In genomic region chr1:152622803-152623202, GRCh38 we compare ENCODE assay signal across 18 cellular contexts. TPM values are rescaled to one million over a fixed set of nuclear protein-coding genes. Genes with fewer than 3 reads are reported as not detected.
DNase-seq lines count a peak whose midpoint lies in the region; ATAC-seq and TF ChIP-seq lines count a peak whose summit lies in the region.
"Had no signal": no experiment of that assay in that cellular context is flagged by ENCODE, and none has a peak within 500 bp of the region (broad histone marks: within the 10 kb centered on the region; RNA-seq: fewer than 3 reads in every experiment).

TSS of gene LCE3A (minus strand) at chr1:152623103. CDS start at chr1:152623103, 0 bp downstream.

- H3K9ac ChIP-seq in MM.1S (ENCODE audit: low read length), result no peak within 1 kb of the TSS
- no peak within 1 kb of the TSS for H3K9ac ChIP-seq in skeletal muscle satellite cell (ENCODE audit: low read depth, low read length)

- H3F3A ChIP-seq in MM.1S (ENCODE audit: insufficient read depth, low read length), result no peaks in the 10 kb centered on the region

- intact Hi-C loops in activated CD4-positive, alpha-beta memory T cell treated with anti-CD3 and anti-CD28 coated beads for 36 hours (cut with micrococcal nuclease), result loop anchor here (2.0 kb wide), 1 partner anchor 46 kb away; no protein-coding TSS in a partner anchor
- intact Hi-C loops in testis (cut with DNase I; ENCODE audit: low total_unique reads) (no loop called here), OCI-LY7 (cut with micrococcal nuclease; ENCODE audit: unreplicated experiment) (no loop called here)

- H3K4me3 Mint-ChIP-seq in activated CD4-positive, alpha-beta memory T cell treated with anti-CD3 and anti-CD28 coated beads, Interleukin-2, amount 10 ng/mL, durations not matched to agents 7 days and 5 days, result no peak within 1 kb of the TSS
- H3K4me3 Mint-ChIP-seq in activated CD4-positive, alpha-beta memory T cell treated with anti-CD3 and anti-CD28 coated beads for 36 hours, result no peak within 1 kb of the TSS

- H3K4me1 ChIP-seq in MM.1S (ENCODE audit: low read length) (no peaks in the 10 kb centered on the region), skeletal muscle satellite cell (ENCODE audit: control insufficient read depth, insufficient read depth, low read length) (peaks cover 10% of the 10 kb centered on the region), testis (no peaks in the 10 kb centered on the region), OCI-LY7 (ENCODE audit: insufficient read depth, low read length, poor library complexity, severe bottlenecking) (no peaks in the 10 kb centered on the region)
- H3K4me1 ChIP-seq: transverse colon had no signal

- peaks cover 8% of the 10 kb centered on the region for H3K9me3 Mint-ChIP-seq in activated CD4-positive, alpha-beta memory T cell treated with anti-CD3 and anti-CD28 coated beads, Interleukin-2, amount 10 ng/mL, durations not matched to agents 7 days and 5 days
- peaks cover 12% of the 10 kb centered on the region for H3K9me3 Mint-ChIP-seq in activated CD4-positive, alpha-beta memory T cell treated with anti-CD3 and anti-CD28 coated beads for 36 hours

- H3K4me2 ChIP-seq in MM.1S (ENCODE audit: low read depth, low read length), result peak within 1 kb of the TSS; percentile 54
- peak within 1 kb of the TSS; percentile 44 for H3K4me2 ChIP-seq in skeletal muscle satellite cell (ENCODE audit: low read length)
- no peak within 1 kb of the TSS for H3K4me2 ChIP-seq in OCI-LY7 (ENCODE audit: low read length)

- TF ChIP-seq CTCF in MM.1S (IDR thresholded peaks at IDR 0.05; ENCODE audit: low read length) (no peak), testis (IDR thresholded peaks at IDR 0.05) (no peak), OCI-LY7 (conservative IDR thresholded peaks at IDR 0.05; ENCODE audit: low read length) (no peak)

- POLR2A ChIA-PET in activated CD4-positive, alpha-beta memory T cell treated with anti-CD3 and anti-CD28 coated beads, Interleukin-2, amount 10 ng/mL, durations not matched to agents 7 days and 5 days (lab: Charles Lee), result no interaction called here
- POLR2A ChIA-PET in activated CD4-positive, alpha-beta memory T cell treated with anti-CD3 and anti-CD28 coated beads for 36 hours (lab: Charles Lee), result no interaction called here
- POLR2A ChIA-PET in OCI-LY7 (lab: Charles Lee), result no interaction called here

- H3K27me3 ChIP-seq in MM.1S (replicated peaks; ENCODE audit: insufficient read depth, low read length) (no peaks in the 10 kb centered on the region), skeletal muscle satellite cell (ENCODE audit: control insufficient read depth, insufficient read depth, low read length) (no peaks in the 10 kb centered on the region), testis (no peaks in the 10 kb centered on the region)
- H3K27me3 ChIP-seq: transverse colon had no signal

- no peaks in the 10 kb centered on the region for H3K36me3 Mint-ChIP-seq in activated CD4-positive, alpha-beta memory T cell treated with anti-CD3 and anti-CD28 coated beads, Interleukin-2, amount 10 ng/mL, durations not matched to agents 7 days and 5 days (ENCODE audit: low read depth)
- no peaks in the 10 kb centered on the region for H3K36me3 Mint-ChIP-seq in activated CD4-positive, alpha-beta memory T cell treated with anti-CD3 and anti-CD28 coated beads for 36 hours

- no peaks in the 10 kb centered on the region for H4K20me1 ChIP-seq in MM.1S (ENCODE audit: insufficient read depth, low read length)
- no peaks in the 10 kb centered on the region for H4K20me1 ChIP-seq in OCI-LY7 (ENCODE audit: insufficient read depth, low read length)

- peak; percentile 20 for DNase-seq in activated CD4-positive, alpha-beta memory T cell treated with anti-CD3 and anti-CD28 coated beads, Interleukin-2, amount 10 ng/mL, durations not matched to agents 7 days and 5 days
- DNase-seq in activated CD4-positive, alpha-beta memory T cell treated with anti-CD3 and anti-CD28 coated beads for 36 hours, result no peak
- peak; percentile 83 for DNase-seq in MM.1S
- DNase-seq in UCSD-AML1 (lab: John Stamatoyannopoulos, UW; ENCODE audit: unreplicated experiment), result peak; percentile 68
- DNase-seq in testis, result no peak
- DNase-seq in OCI-LY7 (ENCODE audit: low spot score), result no peak
- DNase-seq: DMS153, H7, head of caudate nucleus, NCI-H2107, transverse colon had no signal

- BruUV-seq in OCI-LY7 (replicated peaks; lab: Mats Ljungman, UMichigan), result no TSS peak

- ATAC-seq in HG02938 (IDR thresholded peaks at IDR 0.05; ENCODE audit: unreplicated experiment), result no peak
- ATAC-seq: left colon had no signal

- peaks cover 6% of the 10 kb centered on the region for H3K27me3 Mint-ChIP-seq in activated CD4-positive, alpha-beta memory T cell treated with anti-CD3 and anti-CD28 coated beads, Interleukin-2, amount 10 ng/mL, durations not matched to agents 7 days and 5 days
- peaks cover 27% of the 10 kb centered on the region for H3K27me3 Mint-ChIP-seq in activated CD4-positive, alpha-beta memory T cell treated with anti-CD3 and anti-CD28 coated beads for 36 hours

- H3K79me2 ChIP-seq in MM.1S (ENCODE audit: low read length) (no peaks in the 10 kb centered on the region), OCI-LY7 (ENCODE audit: insufficient read depth, low read depth, low read length) (no peaks in the 10 kb centered on the region)

- H3K9me3 ChIP-seq in MM.1S (replicated peaks; ENCODE audit: insufficient read depth, low read length) (no peaks in the 10 kb centered on the region), skeletal muscle satellite cell (replicated peaks; ENCODE audit: low read length) (peaks cover 9% of the 10 kb centered on the region), testis (no peaks in the 10 kb centered on the region), OCI-LY7 (ENCODE audit: low read length) (peaks cover 4% of the 10 kb centered on the region; the same call in 1 of the 2 replicates)

- no peak within 1 kb of the TSS for H3K27ac Mint-ChIP-seq in activated CD4-positive, alpha-beta memory T cell treated with anti-CD3 and anti-CD28 coated beads, Interleukin-2, amount 10 ng/mL, durations not matched to agents 7 days and 5 days
- H3K27ac Mint-ChIP-seq in activated CD4-positive, alpha-beta memory T cell treated with anti-CD3 and anti-CD28 coated beads for 36 hours, result no peak within 1 kb of the TSS
- H3K27ac Mint-ChIP-seq: activated naive CD4-positive, alpha-beta T cell treated with anti-CD3 and anti-CD28 coated beads, Interleukin-2, amount 50 U/mL, for 72 hours had no signal

- TF ChIP-seq POLR2A in testis (IDR thresholded peaks at IDR 0.05), result no peak

- CTCF ChIA-PET in activated CD4-positive, alpha-beta memory T cell treated with anti-CD3 and anti-CD28 coated beads, Interleukin-2, amount 10 ng/mL, durations not matched to agents 7 days and 5 days (lab: Charles Lee), result interaction anchor here (1.1 to 1.7 kb wide), 3 partner anchors 10 to 31 kb away, joined by 3 to 6 read pairs (median 4); no protein-coding TSS in a partner anchor
- CTCF ChIA-PET in activated CD4-positive, alpha-beta memory T cell treated with anti-CD3 and anti-CD28 coated beads for 36 hours (lab: Charles Lee), result interaction anchor here (0.8 to 1.5 kb wide), 5 partner anchors 9 to 90 kb away, joined by 3 to 6 read pairs (median 5); no protein-coding TSS in a partner anchor
- CTCF ChIA-PET in OCI-LY7 (lab: Charles Lee; ENCODE audit: unreplicated experiment), result no interaction called here

- H2AFZ ChIP-seq in MM.1S (ENCODE audit: low read length) (peak within 1 kb of the TSS; percentile 57), OCI-LY7 (ENCODE audit: low read length) (no peak within 1 kb of the TSS)

- no peak within 1 kb of the TSS for H3K27ac ChIP-seq in MM.1S (ENCODE audit: low read length)
- no peak within 1 kb of the TSS for H3K27ac ChIP-seq in testis
- H3K27ac ChIP-seq in OCI-LY7 (ENCODE audit: low read depth, low read length, poor library complexity, severe bottlenecking), result no peak within 1 kb of the TSS
- H3K27ac ChIP-seq: transverse colon had no signal

- WGBS in testis, 2 donors, result 49 to 54% methylated on average over 7 to 10 of the region's 10 CpGs

- H3K9me2 ChIP-seq in MM.1S (replicated peaks; ENCODE audit: insufficient read depth, low read length), result no peaks in the 10 kb centered on the region
- H3K9me2 ChIP-seq in OCI-LY7 (ENCODE audit: insufficient read depth, low read length), result no peaks in the 10 kb centered on the region

- no peak within 1 kb of the TSS for H3K4me3 ChIP-seq in MM.1S (ENCODE audit: low read length)
- peak within 1 kb of the TSS; percentile 12 for H3K4me3 ChIP-seq in skeletal muscle satellite cell (ENCODE audit: low read length)
- peak within 1 kb of the TSS in 1 of 2 donors; percentile 17 for H3K4me3 ChIP-seq in testis
- no peak within 1 kb of the TSS for H3K4me3 ChIP-seq in OCI-LY7 (ENCODE audit: low read depth, low read length, poor library complexity, severe bottlenecking)
- H3K4me3 ChIP-seq: transverse colon had no signal

- peaks cover 2% of the 10 kb centered on the region for H3K4me1 Mint-ChIP-seq in activated CD4-positive, alpha-beta memory T cell treated with anti-CD3 and anti-CD28 coated beads, Interleukin-2, amount 10 ng/mL, durations not matched to agents 7 days and 5 days
- peaks cover 2% of the 10 kb centered on the region for H3K4me1 Mint-ChIP-seq in activated CD4-positive, alpha-beta memory T cell treated with anti-CD3 and anti-CD28 coated beads for 36 hours (ENCODE audit: low read depth)

- no peaks in the 10 kb centered on the region for H3K36me3 ChIP-seq in MM.1S (replicated peaks; ENCODE audit: insufficient read depth, low read length)
- H3K36me3 ChIP-seq in skeletal muscle satellite cell (ENCODE audit: insufficient read depth, low read length), result no peaks in the 10 kb centered on the region
- H3K36me3 ChIP-seq in testis (ENCODE audit: low read depth, missing control alignments), result no peaks in the 10 kb centered on the region
- no peaks in the 10 kb centered on the region for H3K36me3 ChIP-seq in OCI-LY7 (ENCODE audit: insufficient read depth, low read length)
- H3K36me3 ChIP-seq: transverse colon had no signal

RNA-seq across cellular contexts. Expression of gene LCE3A, which starts in this region (rescaled TPM):
- not detected for total RNA-seq in activated CD4-positive, alpha-beta memory T cell treated with anti-CD3 and anti-CD28 coated beads, Interleukin-2, amount 10 ng/mL, durations not matched to agents 7 days and 5 days
- total RNA-seq in activated CD4-positive, alpha-beta memory T cell treated with anti-CD3 and anti-CD28 coated beads for 36 hours, result not detected
- total RNA-seq in skeletal muscle satellite cell (2012; rRNA removed), result not detected in 2 replicates
- total RNA-seq in testis, result not detected
- polyA plus RNA-seq in testis (ENCODE audit: insufficient read depth, low read depth, low replicate concordance), result not detected
- total RNA-seq in OCI-LY7 (2014; rRNA removed; shearing (Covaris generic)), result not detected in 2 replicates
- not detected in 2 replicates for total RNA-seq in OCI-LY7 (2022)
- total RNA-seq: A673; activated CD8-positive, alpha-beta memory T cell treated with anti-CD3 and anti-CD28 coated beads for 36 hours; activated naive CD4-positive, alpha-beta T cell treated with anti-CD3 and anti-CD28 coated beads, Interleukin-2, amount 50 U/mL, for 72 hours; H7; left colon; transverse colon had no signal
- polyA plus RNA-seq: neural cell had no signal

Comparison
In these comparisons a context has a peak if more than half of its experiments do, and no peak if none do; other contexts are left out.
1. Peak in DNase-seq in activated CD4-positive, alpha-beta memory T cell treated with anti-CD3 and anti-CD28 coated beads, Interleukin-2, amount 10 ng/mL, durations not matched to agents 7 days and 5 days; RNA of the gene not detected or under 1 TPM.
2. DNase-seq: peak in MM.1S (single experiment) and UCSD-AML1 (single experiment); none in activated CD4-positive, alpha-beta memory T cell treated with anti-CD3 and anti-CD28 coated beads for 36 hours (single experiment), testis (single experiment) and OCI-LY7 (single experiment).